8 cellular contexts compared by ENCODE assay signal in genomic region chr2:165015052-165015642, GRCh38. TPM values are rescaled to one million over a fixed set of nuclear protein-coding genes. Genes with fewer than 3 reads are reported as not detected.
A peak's percentile ranks its signal among the peaks of the same experiment; 100 is the strongest.
DNase-seq lines count a peak whose midpoint lies in the region; ATAC-seq and TF ChIP-seq lines count a peak whose summit lies in the region.

No MANE protein-coding gene starts in this region.

- ATAC-seq in activated naive CD8-positive, alpha-beta T cell treated with anti-CD3 and anti-CD28 coated beads, Interleukin-2, amount 50 U/mL, for 24 hours = peak; percentile 59
- ATAC-seq in left cardiac atrium = peak; percentile 75 to 81
- ATAC-seq in sciatic nerve = peak; percentile 39

- no peaks in the 10 kb centered on the region for H3K79me2 ChIP-seq in Loucy (ENCODE audit: insufficient read depth, low read length)

- H3K9me3 ChIP-seq in Loucy (ENCODE audit: insufficient read depth, low read depth, low read length) (no peaks in the 10 kb centered on the region), SJSA1 (replicated peaks) (no peaks in the 10 kb centered on the region)

- H3K27ac Mint-ChIP-seq in activated naive CD8-positive, alpha-beta T cell treated with anti-CD3 and anti-CD28 coated beads, Interleukin-2, amount 50 U/mL, for 24 hours = no peak overlapping the region

- no peaks in the 10 kb centered on the region for H3K9me2 ChIP-seq in Loucy (replicated peaks; ENCODE audit: low read depth, low read length)

- no peaks in the 10 kb centered on the region for H3K9me3 Mint-ChIP-seq in activated naive CD8-positive, alpha-beta T cell treated with anti-CD3 and anti-CD28 coated beads, Interleukin-2, amount 50 U/mL, for 24 hours

- H4K20me1 ChIP-seq in Loucy (ENCODE audit: insufficient read depth, low read length, poor library complexity, severe bottlenecking) = no peaks in the 10 kb centered on the region

- H3K27me3 ChIP-seq in Loucy (ENCODE audit: insufficient read depth, low read length, poor library complexity, severe bottlenecking) = no peaks in the 10 kb centered on the region
- no peaks in the 10 kb centered on the region for H3K27me3 ChIP-seq in SJSA1 (replicated peaks)

- TF ChIP-seq CTCF in GM10248 (IDR thresholded peaks at IDR 0.05; ENCODE audit: control extremely low read depth, extremely low read depth, low read depth, missing control alignments) = peak; percentile 90
- TF ChIP-seq CTCF in Loucy (conservative IDR thresholded peaks at IDR 0.05; ENCODE audit: low read length) = peak; percentile 98

- H3F3A ChIP-seq in Loucy (ENCODE audit: low read depth) = no peaks in the 10 kb centered on the region

- H3K36me3 ChIP-seq in Loucy (ENCODE audit: insufficient read depth, low read length) (no peaks in the 10 kb centered on the region), SJSA1 (no peaks in the 10 kb centered on the region)

- CTCF ChIA-PET in GM10248 (lab: Yijun Ruan, JAX) = interaction anchor here (0.6 to 7.3 kb wide), 13 partner anchors 21 to 1113 kb away, joined by 3 to 89 read pairs (median 4); partner anchors contain the start of gene SCN3A

- no peaks in the 10 kb centered on the region for H3K36me3 Mint-ChIP-seq in activated naive CD8-positive, alpha-beta T cell treated with anti-CD3 and anti-CD28 coated beads, Interleukin-2, amount 50 U/mL, for 24 hours (ENCODE audit: low read depth)

- no peak overlapping the region for H3K4me3 ChIP-seq in Loucy (ENCODE audit: low read length, poor library complexity, severe bottlenecking)
- no peak overlapping the region for H3K4me3 ChIP-seq in SJSA1

- no peak overlapping the region for H2AFZ ChIP-seq in Loucy (ENCODE audit: low read length)

- H3K4me1 Mint-ChIP-seq in activated naive CD8-positive, alpha-beta T cell treated with anti-CD3 and anti-CD28 coated beads, Interleukin-2, amount 50 U/mL, for 24 hours = peaks cover 5% of the 10 kb centered on the region

- intact Hi-C loops in left cardiac atrium (cut with DNase I) (loop anchor here in 1 of 2 donors (10.0 kb wide), 1 partner anchor 190 kb away; the partner anchor contains the start of gene SCN3A), sciatic nerve (cut with DNase I) (loop anchor here (10.0 kb wide), 1 partner anchor 190 kb away; the partner anchor contains the start of gene SCN3A)

- no peak overlapping the region for H3K27ac ChIP-seq in SJSA1

- POLR2A ChIA-PET in GM10248 (lab: Yijun Ruan, JAX) = no interaction called here

- H3K9ac ChIP-seq in Loucy (ENCODE audit: low read depth, low read length, poor library complexity, severe bottlenecking) = no peak overlapping the region

- no peak overlapping the region for H3K4me3 Mint-ChIP-seq in activated naive CD8-positive, alpha-beta T cell treated with anti-CD3 and anti-CD28 coated beads, Interleukin-2, amount 50 U/mL, for 24 hours

- H3K4me1 ChIP-seq in Loucy (ENCODE audit: insufficient read depth, low read length, poor library complexity, severe bottlenecking) (peaks cover 16% of the 10 kb centered on the region), SJSA1 (replicated peaks) (no peaks in the 10 kb centered on the region)

- H3K27me3 Mint-ChIP-seq in activated naive CD8-positive, alpha-beta T cell treated with anti-CD3 and anti-CD28 coated beads, Interleukin-2, amount 50 U/mL, for 24 hours = peaks cover 3% of the 10 kb centered on the region

- H3K4me2 ChIP-seq in Loucy (ENCODE audit: low read depth, low read length, poor library complexity, severe bottlenecking) = peak overlapping the region; percentile 29

- DNase-seq in GM10248 (ENCODE audit: extremely low spot score) = peak; percentile 54
- peak; percentile 63 for DNase-seq in H4 (ENCODE audit: low spot score)
- DNase-seq in SJSA1 (ENCODE audit: low read depth in 1 of 2, low spot score in 2 of 2) = peak; percentile 44 to 72
- peak; percentile 68 for DNase-seq in activated naive CD8-positive, alpha-beta T cell treated with anti-CD3 and anti-CD28 coated beads, Interleukin-2, amount 50 U/mL, for 24 hours
- peak; percentile 64 for DNase-seq in left cardiac atrium
- peak; percentile 79 for DNase-seq in sciatic nerve (ENCODE audit: low spot score)
- no peak for DNase-seq in mesenteric fat pad (ENCODE audit: low spot score)

RNA-seq across cellular contexts. Expression of gene SLC38A11, which starts 59.8 kb away (rescaled TPM):
- not detected in 2 replicates for total RNA-seq in H4 (2014; rRNA removed; shearing (Covaris generic))
- total RNA-seq in SJSA1 (2014; rRNA removed; shearing (Covaris generic)) = not detected in 2 replicates
- total RNA-seq in left cardiac atrium (under 1 TPM; 0.42 to 0.71 TPM), sciatic nerve (1.2 TPM), mesenteric fat pad (1.1 TPM)
